In the genomic region with DNA sequence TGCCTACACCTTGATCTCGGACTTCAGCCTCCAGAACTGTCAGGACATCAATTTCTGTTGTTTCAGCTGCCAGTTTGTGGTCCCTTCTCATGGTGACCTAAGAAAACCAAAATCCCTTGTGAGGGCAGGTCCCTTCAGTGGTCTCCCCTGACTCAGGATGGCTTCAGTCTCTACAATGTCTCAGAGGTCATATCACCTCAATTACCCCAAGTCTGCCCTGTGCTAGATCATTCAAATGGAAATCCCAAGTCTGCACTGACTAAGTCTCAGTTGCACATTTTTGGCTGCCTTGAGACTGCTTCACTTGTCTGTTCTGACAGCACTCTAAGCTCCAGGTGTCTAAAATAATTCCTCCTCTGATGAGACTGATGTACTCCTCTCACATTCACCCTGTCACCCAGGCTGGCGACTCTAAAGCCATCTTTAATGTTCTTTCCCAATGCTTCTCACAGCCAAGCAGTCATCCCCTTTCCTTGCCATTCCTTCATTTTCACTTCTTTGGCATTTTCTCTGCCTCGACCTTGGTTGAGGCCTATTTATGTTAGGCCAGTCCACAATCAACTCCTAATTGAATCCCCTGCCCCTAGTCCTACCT, we compare ENCODE assay signal across 1 cellular context.
TF ChIP-seq lines count a peak whose summit lies in the region.

No MANE protein-coding gene starts in this region.

TF ChIP-seq in H1, 55 proteins besides CTCF, POLR2A, EP300 and RAD21:
- no peak for TF ChIP-seq RXRA (IDR thresholded peaks at IDR 0.05; ENCODE audit: insufficient read depth, low read depth, low read length)
- TF ChIP-seq CHD1 (IDR thresholded peaks at IDR 0.05; ENCODE audit: low read depth, low read length): no peak
- TF ChIP-seq GABPA (IDR thresholded peaks at IDR 0.05; ENCODE audit: borderline replicate concordance, insufficient read depth, low read length): no peak
- TF ChIP-seq, protein P1, sequence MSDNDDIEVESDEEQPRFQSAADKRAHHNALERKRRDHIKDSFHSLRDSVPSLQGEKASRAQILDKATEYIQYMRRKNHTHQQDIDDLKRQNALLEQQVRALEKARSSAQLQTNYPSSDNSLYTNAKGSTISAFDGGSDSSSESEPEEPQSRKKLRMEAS (IDR thresholded peaks at IDR 0.05): no peak
- no peak for TF ChIP-seq CBX5 (IDR thresholded peaks at IDR 0.05; ENCODE audit: low read depth, low read length)
- TF ChIP-seq TAF1 (IDR thresholded peaks at IDR 0.05; ENCODE audit: low read depth, low read length): no peak
- no peak for TF ChIP-seq CEBPB (IDR thresholded peaks at IDR 0.05; ENCODE audit: low read depth, low read length)
- no peak for TF ChIP-seq RNF2 (IDR thresholded peaks at IDR 0.05; ENCODE audit: borderline replicate concordance, low read depth, low read length, missing control alignments, poor library complexity, severe bottlenecking)
TF ChIP-seq in H1: peak in this region for 0.
